ENCODE assay signal across 20 cellular contexts in genomic region chr4:62053974-62054373, GRCh38.
DNase-seq lines count a peak whose midpoint lies in the region; ATAC-seq, FAIRE-seq and TF ChIP-seq lines count a peak whose summit lies in the region.
"Had no signal": no experiment of that assay in that cellular context is flagged by ENCODE, and none has a peak within 500 bp of the region (broad histone marks: within the 10 kb centered on the region; RNA-seq: fewer than 3 reads in every experiment).

No MANE protein-coding gene starts in this region.

- H3K36me3 ChIP-seq in SK-N-MC (ENCODE audit: insufficient read depth, low read length) = no peaks in the 10 kb centered on the region
- H3K36me3 ChIP-seq in astrocyte (ENCODE audit: insufficient read depth, low read length) = no peaks in the 10 kb centered on the region
- H3K36me3 ChIP-seq: BLaER1 treated with 17β-estradiol and CSF1 and Interleukin-3, amounts not matched to agents 10 nM and 100 nM had no signal

- no peak for TF ChIP-seq CTCF in astrocyte (IDR thresholded peaks at IDR 0.05; ENCODE audit: insufficient read depth, low read depth, low read length)

- no peaks in the 10 kb centered on the region for H3K9me3 Mint-ChIP-seq in astrocyte (ENCODE audit: unreplicated experiment)

- H3K79me2 ChIP-seq in astrocyte (ENCODE audit: insufficient read depth, low read length) = no peaks in the 10 kb centered on the region

- H3K9ac ChIP-seq in SK-N-MC (ENCODE audit: insufficient read length) = no peak overlapping the region
- H3K9ac ChIP-seq in astrocyte (ENCODE audit: low read length) = no peak overlapping the region
- H3K9ac ChIP-seq: BLaER1 treated with 17β-estradiol and CSF1 and Interleukin-3, amounts not matched to agents 10 nM and 100 nM had no signal

- H3K27me3 ChIP-seq in astrocyte (ENCODE audit: insufficient read depth, low read length) = no peaks in the 10 kb centered on the region
- H3K27me3 ChIP-seq: BLaER1 treated with 17β-estradiol and CSF1 and Interleukin-3, amounts not matched to agents 10 nM and 100 nM had no signal

- H3K9me3 ChIP-seq in SK-N-MC (ENCODE audit: low read depth, low read length) (no peaks in the 10 kb centered on the region), astrocyte (ENCODE audit: insufficient read depth, low read depth, low read length) (no peaks in the 10 kb centered on the region)
- H3K9me3 ChIP-seq: BLaER1 treated with 17β-estradiol and CSF1 and Interleukin-3, amounts not matched to agents 10 nM and 100 nM had no signal

- DNase-seq in SK-N-MC (ENCODE audit: low read depth, low spot score) (peak; percentile 73), astrocyte (ENCODE audit: low read depth) (peak; percentile 9), foreskin melanocyte (peak; percentile 69), T-helper 9 cell (no peak), NCI-H82 treated with DMSO at 0.1 percent for 48 hours (lab: John Stamatoyannopoulos, UW; ENCODE audit: unreplicated experiment) (no peak), inferior parietal cortex (ENCODE audit: extremely low spot score) (no peak)
- DNase-seq: CD8-positive, alpha-beta T cell; COR-L47; DMS 273 treated with DMSO at 0.1 percent for 48 hours; DMS53; DND-41; EL; GOT3; H7; HFFc6 had no signal

- no peak overlapping the region for H3K4me2 ChIP-seq in astrocyte (ENCODE audit: low read length)
- H3K4me2 ChIP-seq: BLaER1 treated with 17β-estradiol and CSF1 and Interleukin-3, amounts not matched to agents 10 nM and 100 nM had no signal

- H3K36me3 Mint-ChIP-seq in astrocyte (ENCODE audit: low read depth, unreplicated experiment) = no peaks in the 10 kb centered on the region
- H3K36me3 Mint-ChIP-seq: CD8-positive, alpha-beta T cell had no signal

- H2AFZ ChIP-seq in astrocyte (ENCODE audit: low read depth, low read length) = no peak overlapping the region

- no peak for FAIRE-seq in astrocyte (lab: Jason Lieb, UNC)
- FAIRE-seq: GM12878 had no signal

- ATAC-seq in HG03039 (IDR thresholded peaks at IDR 0.05; ENCODE audit: unreplicated experiment) = no peak
- ATAC-seq: CD8-positive, alpha-beta T cell; GM12878; HCT116 had no signal

- no peak overlapping the region for H3K4me3 Mint-ChIP-seq in astrocyte (ENCODE audit: unreplicated experiment)
- H3K4me3 Mint-ChIP-seq: B cell; CD8-positive, alpha-beta T cell; HFFc6 had no signal

- H3K4me1 ChIP-seq in astrocyte (ENCODE audit: insufficient read depth, low read length) = no peaks in the 10 kb centered on the region
- H3K4me1 ChIP-seq: BLaER1 treated with 17β-estradiol and CSF1 and Interleukin-3, amounts not matched to agents 10 nM and 100 nM had no signal

- H3K4me3 ChIP-seq in SK-N-MC (no peak overlapping the region), astrocyte (ENCODE audit: insufficient read depth, low read depth, low read length) (no peak overlapping the region)
- H3K4me3 ChIP-seq: BLaER1 treated with 17β-estradiol and CSF1 and Interleukin-3, amounts not matched to agents 10 nM and 100 nM; GM12878 had no signal

- no peaks in the 10 kb centered on the region for H3K27me3 Mint-ChIP-seq in astrocyte (ENCODE audit: low read depth, unreplicated experiment)
- H3K27me3 Mint-ChIP-seq: B cell had no signal

- H3K27ac Mint-ChIP-seq in astrocyte (ENCODE audit: unreplicated experiment) = no peak overlapping the region
- H3K27ac Mint-ChIP-seq: B cell; CD8-positive, alpha-beta T cell; HFFc6 had no signal

- no peak overlapping the region for H3K27ac ChIP-seq in SK-N-MC
- H3K27ac ChIP-seq in astrocyte (ENCODE audit: low read depth, low read length) = no peak overlapping the region
- H3K27ac ChIP-seq: BLaER1 treated with 17β-estradiol and CSF1 and Interleukin-3, amounts not matched to agents 10 nM and 100 nM had no signal

- H3K4me1 Mint-ChIP-seq in astrocyte (ENCODE audit: low read depth, unreplicated experiment) = peaks cover 12% of the 10 kb centered on the region
- H3K4me1 Mint-ChIP-seq: B cell had no signal

- H4K20me1 ChIP-seq in astrocyte (ENCODE audit: insufficient read depth, low read length) = no peaks in the 10 kb centered on the region
- H4K20me1 ChIP-seq: BLaER1 treated with 17β-estradiol and CSF1 and Interleukin-3, amounts not matched to agents 10 nM and 100 nM had no signal

Comparison
In these comparisons a context has a peak if more than half of its experiments do, and no peak if none do; other contexts are left out.
1. DNase-seq: peak in SK-N-MC (single experiment), astrocyte (single experiment) and foreskin melanocyte (single experiment); none in T-helper 9 cell (single experiment), NCI-H82 treated with DMSO at 0.1 percent for 48 hours (single experiment) and inferior parietal cortex (single experiment).